Comparison of ENCODE assay signal across 21 cellular contexts in the genomic region with DNA sequence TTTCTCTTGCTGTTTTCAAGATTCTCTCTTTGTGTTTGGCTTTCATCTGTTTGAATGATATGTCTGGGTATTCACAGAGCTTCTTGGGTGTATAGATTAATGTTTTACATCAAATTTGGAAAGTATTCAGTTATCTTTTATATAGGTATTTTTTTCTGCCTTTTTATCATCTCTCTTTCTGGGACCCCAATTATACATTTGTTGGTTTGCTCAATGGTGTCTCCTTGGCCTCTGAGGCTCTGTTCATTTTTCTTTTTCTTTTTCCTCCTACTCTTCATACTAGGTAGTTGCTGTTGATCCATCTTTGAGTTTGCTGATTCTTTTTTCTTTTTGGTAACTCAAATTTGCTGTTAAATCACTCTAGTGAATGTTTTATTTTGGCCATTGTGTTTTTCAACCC.
A peak's percentile ranks its signal among the peaks of the same experiment; 100 is the strongest.
DNase-seq lines count a peak whose midpoint lies in the region; ATAC-seq and TF ChIP-seq lines count a peak whose summit lies in the region.
"Had no signal": no experiment of that assay in that cellular context is flagged by ENCODE, and none has a peak within 500 bp of the region (broad histone marks: within the 10 kb centered on the region; RNA-seq: fewer than 3 reads in every experiment).

No MANE protein-coding gene starts in this region.

- no peaks in the 10 kb centered on the region for H3K9me3 ChIP-seq in HEK293 (ENCODE audit: control insufficient read depth, insufficient read depth, low read depth, low read length)

- TF ChIP-seq POLR2A in erythroblast (IDR thresholded peaks at IDR 0.05; ENCODE audit: low read length), result no peak

- H3K4me3 ChIP-seq in HEK293 (ENCODE audit: low read depth, low read length), result no peak overlapping the region
- H3K4me3 ChIP-seq: A549; BLaER1 treated with 17β-estradiol and CSF1 and Interleukin-3, amounts not matched to agents 10 nM and 100 nM had no signal

- TF ChIP-seq CTCF in HEK293 (tag by site-specific recombination; IDR thresholded peaks at IDR 0.05), result no peak

- ATAC-seq in HG03439 (IDR thresholded peaks at IDR 0.05; ENCODE audit: unreplicated experiment), result no peak
- ATAC-seq: A549; CD8-positive, alpha-beta T cell had no signal

- POLR2A ChIA-PET in HEK293 (lab: Yijun Ruan, JAX), result no interaction called here

- CTCF ChIA-PET in HEK293 (lab: Yijun Ruan, JAX), result interaction anchor here (0.6 to 0.7 kb wide), 3 partner anchors 189 to 311 kb away, joined by 3 read pairs; no protein-coding TSS in a partner anchor

- DNase-seq in DMS53 (lab: John Stamatoyannopoulos, UW) (peak; percentile 12), DMS53 treated with DMSO at 0.1 percent for 48 hours (lab: John Stamatoyannopoulos, UW; ENCODE audit: unreplicated experiment) (no peak), erythroblast (lab: John Stamatoyannopoulos, UW) (peak; percentile 2 to 9), GM19240 (ENCODE audit: insufficient read length, low spot score) (no peak), GF-D8 (lab: John Stamatoyannopoulos, UW) (no peak)
- DNase-seq: AML-193; Caco-2; CD4-positive, alpha-beta T cell; CD8-positive, alpha-beta T cell; DMS 273 treated with DMSO at 0.1 percent for 48 hours; DMS153; DMS79; DND-41; EL; GDM1 had no signal

- H3K4me1 ChIP-seq in HEK293 (ENCODE audit: control insufficient read depth, insufficient read depth, low read length), result no peaks in the 10 kb centered on the region
- H3K4me1 ChIP-seq: A549; BLaER1 treated with 17β-estradiol and CSF1 and Interleukin-3, amounts not matched to agents 10 nM and 100 nM had no signal

- no peaks in the 10 kb centered on the region for H3K36me3 ChIP-seq in HEK293 (ENCODE audit: control insufficient read depth in 2 of 2, insufficient read depth in 1 of 2, low read length in 2 of 2)
- H3K36me3 ChIP-seq: BLaER1 treated with 17β-estradiol and CSF1 and Interleukin-3, amounts not matched to agents 10 nM and 100 nM had no signal

- H3K27ac ChIP-seq in HEK293 (ENCODE audit: extremely low read depth, low read depth, low read length), result no peak overlapping the region
- H3K27ac ChIP-seq: 22Rv1; A549; BLaER1 treated with 17β-estradiol and CSF1 and Interleukin-3, amounts not matched to agents 10 nM and 100 nM; C4-2B had no signal

TF ChIP-seq in HEK293, 187 proteins besides CTCF, POLR2A, EP300 and RAD21:
- TF ChIP-seq ZNF473 (tag by site-specific recombination; IDR thresholded peaks at IDR 0.05), result no peak
- peak; percentile 94 for TF ChIP-seq ZNF133 (tag by site-specific recombination; IDR thresholded peaks at IDR 0.05)
- no peak for TF ChIP-seq ZNF791 (tag by site-specific recombination; IDR thresholded peaks at IDR 0.05)
- TF ChIP-seq SETDB1 (IDR thresholded peaks at IDR 0.05; ENCODE audit: insufficient read length, low read length), result peak; percentile 71
- TF ChIP-seq ZNF670 (tag by site-specific recombination; IDR thresholded peaks at IDR 0.05; ENCODE audit: low read depth), result no peak

Comparison
In these comparisons a context has a peak if more than half of its experiments do, and no peak if none do; other contexts are left out.
1. DNase-seq: peak in DMS53 (single experiment) and erythroblast (2 of 2); none in DMS53 treated with DMSO at 0.1 percent for 48 hours (single experiment), GM19240 (single experiment) and GF-D8 (single experiment).